ENCODE assay signal across 7 cellular contexts in genomic region chr2:97167938-97168337, GRCh38. TPM values are rescaled to one million over a fixed set of nuclear protein-coding genes. Genes with fewer than 3 reads are reported as not detected.
DNase-seq lines count a peak whose midpoint lies in the region; ATAC-seq, FAIRE-seq and TF ChIP-seq lines count a peak whose summit lies in the region.
"Not testable (repeated sequence)": the region's sequence is repeated elsewhere in the genome, so short reads cannot be mapped to it uniquely, and the experiment has no call there.

No MANE protein-coding gene starts in this region.

- TF ChIP-seq POLR2A in upper lobe of left lung (IDR thresholded peaks at IDR 0.05): not testable (repeated sequence)

- not testable (repeated sequence) for H3K27ac ChIP-seq in astrocyte (ENCODE audit: low read depth, low read length); lower lobe of right lung; upper lobe of left lung; upper lobe of right lung; aorta (ENCODE audit: low read depth in 1 of 2, low read length in 2 of 2)

- peaks cover 20% of the 10 kb centered on the region for H3K36me3 Mint-ChIP-seq in astrocyte (ENCODE audit: low read depth, unreplicated experiment)

- not testable (repeated sequence) for H3K27me3 Mint-ChIP-seq in astrocyte (ENCODE audit: low read depth, unreplicated experiment)

- DNase-seq in astrocyte (ENCODE audit: low read depth); lower lobe of right lung; sciatic nerve (ENCODE audit: low spot score); upper lobe of left lung; upper lobe of right lung; aorta: not testable (repeated sequence)

- H3K9me3 Mint-ChIP-seq in astrocyte (ENCODE audit: unreplicated experiment): peaks cover 11% of the 10 kb centered on the region

- not testable (repeated sequence) for H3K4me2 ChIP-seq in astrocyte (ENCODE audit: low read length)

- ATAC-seq in esophagus mucosa: peak; percentile 38
- peak; percentile 19 to 46 for ATAC-seq in lower lobe of right lung
- peak; percentile 15 for ATAC-seq in sciatic nerve
- ATAC-seq in upper lobe of left lung (ENCODE audit: low FRiP score in 2 of 2): peak; percentile 37 to 50
- peak; percentile 14 for ATAC-seq in upper lobe of right lung
- ATAC-seq in aorta (ENCODE audit: low FRiP score): peak; percentile 54

- not testable (repeated sequence) for TF ChIP-seq EP300 in upper lobe of left lung (IDR thresholded peaks at IDR 0.05)

- H4K20me1 ChIP-seq in astrocyte (ENCODE audit: insufficient read depth, low read length): not testable (repeated sequence)

- H3K9ac ChIP-seq in astrocyte (ENCODE audit: low read length): not testable (repeated sequence)

- H3K4me3 ChIP-seq in astrocyte (ENCODE audit: insufficient read depth, low read depth, low read length); lower lobe of right lung; upper lobe of left lung; upper lobe of right lung; aorta (ENCODE audit: low read length in 2 of 2): not testable (repeated sequence)

- not testable (repeated sequence) for H3K79me2 ChIP-seq in astrocyte (ENCODE audit: insufficient read depth, low read length)

- H3K4me1 ChIP-seq in astrocyte (ENCODE audit: insufficient read depth, low read length); lower lobe of right lung; upper lobe of left lung; upper lobe of right lung; aorta (ENCODE audit: control insufficient read depth in 1 of 2, insufficient read depth in 2 of 2, low read length in 2 of 2): not testable (repeated sequence)

- FAIRE-seq in astrocyte (lab: Jason Lieb, UNC): peak; percentile 13

- 78 to 80% methylated on average over 4 of the region's 4 CpGs for WGBS in upper lobe of left lung, 2 donors
- WGBS in aorta, 2 donors: 80 to 81% methylated on average over 4 of the region's 4 CpGs

- intact Hi-C loops in lower lobe of right lung (cut with DNase I); sciatic nerve (cut with DNase I); upper lobe of right lung (cut with DNase I); aorta (cut with DNase I): not testable (repeated sequence)

- not testable (repeated sequence) for H3K36me3 ChIP-seq in astrocyte (ENCODE audit: insufficient read depth, low read length); upper lobe of right lung; aorta (ENCODE audit: control insufficient read depth in 1 of 2, insufficient read depth in 2 of 2, low read length in 1 of 2)
- H3K36me3 ChIP-seq in lower lobe of right lung: peaks cover 17% of the 10 kb centered on the region
- peaks cover 0 to 28% (median 6%) of the 10 kb centered on the region in 4 donors for H3K36me3 ChIP-seq in upper lobe of left lung

- H3K9me3 ChIP-seq in astrocyte (ENCODE audit: insufficient read depth, low read depth, low read length); lower lobe of right lung; upper lobe of left lung; upper lobe of right lung; aorta (ENCODE audit: control insufficient read depth, low read length): not testable (repeated sequence)

- not testable (repeated sequence) for H2AFZ ChIP-seq in astrocyte (ENCODE audit: low read depth, low read length)

- H3K27ac Mint-ChIP-seq in astrocyte (ENCODE audit: unreplicated experiment): not testable (repeated sequence)

- H3K27me3 ChIP-seq in astrocyte (ENCODE audit: insufficient read depth, low read length); lower lobe of right lung (ENCODE audit: low read depth); upper lobe of left lung; upper lobe of right lung; aorta (ENCODE audit: control insufficient read depth in 1 of 2, insufficient read depth in 2 of 2, low read length in 1 of 2): not testable (repeated sequence)

- not testable (repeated sequence) for H3K4me1 Mint-ChIP-seq in astrocyte (ENCODE audit: low read depth, unreplicated experiment)

- H3K4me3 Mint-ChIP-seq in astrocyte (ENCODE audit: unreplicated experiment): not testable (repeated sequence)

- not testable (repeated sequence) for TF ChIP-seq CTCF in astrocyte (IDR thresholded peaks at IDR 0.05; ENCODE audit: insufficient read depth, low read depth, low read length); lower lobe of right lung (IDR thresholded peaks at IDR 0.05); upper lobe of left lung (IDR thresholded peaks at IDR 0.05); upper lobe of right lung (IDR thresholded peaks at IDR 0.05)

RNA-seq across cellular contexts. Expression of gene ANKRD36, which starts 55.0 kb away (rescaled TPM):
- total RNA-seq in astrocyte (17.8 and 21.5 TPM in 2 replicates), esophagus mucosa (8.1 TPM), lower lobe of right lung (24.4 TPM), sciatic nerve (69.6 TPM), upper lobe of left lung (10 to 100 TPM; 13.9 to 87.0 (median 33.9) TPM), upper lobe of right lung (21.0 TPM), aorta (10 to 100 TPM; 37.2 to 62.6 TPM)
- 1 to 10 TPM; 1.8 to 8.4 TPM for polyA plus RNA-seq in aorta
